19 cellular contexts compared by ENCODE assay signal in the genomic region with DNA sequence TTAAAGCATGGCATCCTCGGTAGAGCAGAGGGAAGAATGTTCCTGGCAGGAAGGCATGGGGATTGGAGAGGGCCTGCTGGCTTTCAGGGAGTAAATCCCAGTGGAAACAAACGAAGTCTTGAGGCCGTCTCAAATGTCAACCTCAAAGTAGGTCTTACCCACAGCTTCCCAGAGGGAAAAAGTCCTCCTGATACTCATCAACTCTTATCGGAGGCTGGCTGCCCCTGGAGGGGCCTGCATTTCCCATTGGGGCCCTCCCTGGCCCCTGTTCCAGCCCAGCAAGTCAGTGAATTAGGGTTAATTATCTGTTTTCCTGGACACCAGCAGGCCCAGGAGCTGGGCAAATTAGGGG. TPM values are rescaled to one million over a fixed set of nuclear protein-coding genes. Genes with fewer than 3 reads are reported as not detected.
"Had no signal": no experiment of that assay in that cellular context is flagged by ENCODE, and none has a peak within 500 bp of the region (broad histone marks: within the 10 kb centered on the region; RNA-seq: fewer than 3 reads in every experiment).

No MANE protein-coding gene starts in this region.

- ATAC-seq: activated T-helper 17 cell treated with anti-CD3 and anti-CD28 coated beads, Interleukin-2, amount 50 U/mL, for 72 hours; effector memory CD8-positive, alpha-beta T cell; naive thymus-derived CD8-positive, alpha-beta T cell had no signal

- H3K27me3 ChIP-seq: heart left ventricle, right atrium auricular region, suprapubic skin had no signal

- H3K4me1 Mint-ChIP-seq: activated T-helper 17 cell treated with anti-CD3 and anti-CD28 coated beads, Interleukin-2, amount 50 U/mL, for 72 hours had no signal

- H3K9me3 Mint-ChIP-seq: activated T-helper 17 cell treated with anti-CD3 and anti-CD28 coated beads, Interleukin-2, amount 50 U/mL, for 72 hours; dendritic cell treated with granulocyte-macrophage colony-stimulating factor and Interleukin-4, amounts not matched to agents 40 ng/mL and 50 ng/mL, for 4 days; effector memory CD8-positive, alpha-beta T cell; naive thymus-derived CD8-positive, alpha-beta T cell; stimulated activated naive CD8-positive, alpha-beta T cell treated with anti-CD3 and anti-CD28 coated beads, Interleukin-15, Interleukin-2, amounts not matched to agents 100 ng/mL and 50 ng/mL, for 24 hours had no signal

- DNase-seq: activated CD4-positive, CD25-positive, alpha-beta regulatory T cell treated with anti-CD3 and anti-CD28 coated beads, Interleukin-2, amount 50 U/mL, for 72 hours; activated naive CD4-positive, alpha-beta T cell treated with Interleukin-2 at 50 U/mL for 16 hours; anterior cingulate cortex; cerebellar nuclear complex; effector memory CD8-positive, alpha-beta T cell; heart left ventricle; left cardiac atrium; mucosa of descending colon; naive thymus-derived CD8-positive, alpha-beta T cell; T-helper 9 cell; trophoblast cell had no signal

- H3K36me3 Mint-ChIP-seq: naive thymus-derived CD8-positive, alpha-beta T cell had no signal

- H3K4me3 Mint-ChIP-seq: activated T-helper 17 cell treated with anti-CD3 and anti-CD28 coated beads, Interleukin-2, amount 50 U/mL, for 72 hours; dendritic cell treated with granulocyte-macrophage colony-stimulating factor and Interleukin-4, amounts not matched to agents 40 ng/mL and 50 ng/mL, for 4 days; effector memory CD8-positive, alpha-beta T cell; naive thymus-derived CD8-positive, alpha-beta T cell; stimulated activated naive CD8-positive, alpha-beta T cell treated with anti-CD3 and anti-CD28 coated beads, Interleukin-15, Interleukin-2, amounts not matched to agents 100 ng/mL and 50 ng/mL, for 24 hours had no signal

- H3K27ac Mint-ChIP-seq: activated T-helper 17 cell treated with anti-CD3 and anti-CD28 coated beads, Interleukin-2, amount 50 U/mL, for 72 hours; dendritic cell treated with granulocyte-macrophage colony-stimulating factor and Interleukin-4, amounts not matched to agents 40 ng/mL and 50 ng/mL, for 4 days; effector memory CD8-positive, alpha-beta T cell; naive thymus-derived CD8-positive, alpha-beta T cell; progenitor cell of endocrine pancreas; stimulated activated naive CD8-positive, alpha-beta T cell treated with anti-CD3 and anti-CD28 coated beads, Interleukin-15, Interleukin-2, amounts not matched to agents 100 ng/mL and 50 ng/mL, for 24 hours had no signal

- H3K27ac ChIP-seq: epithelial cell of prostate, heart left ventricle, right atrium auricular region, suprapubic skin had no signal

- H3K27me3 Mint-ChIP-seq: activated T-helper 17 cell treated with anti-CD3 and anti-CD28 coated beads, Interleukin-2, amount 50 U/mL, for 72 hours; stimulated activated naive CD8-positive, alpha-beta T cell treated with anti-CD3 and anti-CD28 coated beads, Interleukin-15, Interleukin-2, amounts not matched to agents 100 ng/mL and 50 ng/mL, for 24 hours had no signal

- H3K36me3 ChIP-seq: heart left ventricle, right atrium auricular region, suprapubic skin had no signal

- H3K9me3 ChIP-seq: heart left ventricle, mucosa of descending colon, right atrium auricular region, suprapubic skin had no signal

- H3K4me3 ChIP-seq: heart left ventricle, lung, mucosa of descending colon, right atrium auricular region, suprapubic skin had no signal

RNA-seq across cellular contexts. Expression of a gene that starts 52.7 kb away (rescaled TPM):
- total RNA-seq: activated T-helper 17 cell treated with anti-CD3 and anti-CD28 coated beads, Interleukin-2, amount 50 U/mL, for 72 hours; naive thymus-derived CD8-positive, alpha-beta T cell had no signal
